Comparison of ENCODE assay signal across 1 cellular context in genomic region chr3:48465531-48466378, GRCh38.
TF ChIP-seq lines count a peak whose summit lies in the region.

No MANE protein-coding gene starts in this region.

TF ChIP-seq in HepG2, 621 proteins besides CTCF, POLR2A, EP300 and RAD21 (continued from another document and continues in another):
- TF ChIP-seq ZBTB33 (CRISPR knock-in tag; IDR thresholded peaks at IDR 0.05) (peak; percentile 89), ZNF784 (CRISPR knock-in tag; IDR thresholded peaks at IDR 0.05; ENCODE audit: borderline replicate concordance) (peak; percentile 71; the same call in 1 of the 2 replicates), ZUFSP (CRISPR knock-in tag; IDR thresholded peaks at IDR 0.05; ENCODE audit: borderline replicate concordance) (no peak), PRPF4 (IDR thresholded peaks at IDR 0.05; ENCODE audit: low read depth, low read length, poor library complexity, severe bottlenecking) (no peak), PTBP1 (IDR thresholded peaks at IDR 0.05; ENCODE audit: low read depth, low read length, poor library complexity, severe bottlenecking) (no peak), ZSCAN9 (CRISPR knock-in tag; IDR thresholded peaks at IDR 0.05; ENCODE audit: borderline replicate concordance) (no peak), ZNF326 (CRISPR knock-in tag; IDR thresholded peaks at IDR 0.05; ENCODE audit: borderline replicate concordance) (no peak), FOXK2 (IDR thresholded peaks at IDR 0.05) (peak; percentile 43; the same call in 1 of the 2 replicates), ISL2 (CRISPR knock-in tag; IDR thresholded peaks at IDR 0.05) (no peak; the same call in 1 of the 2 replicates), ZNF720 (CRISPR knock-in tag; IDR thresholded peaks at IDR 0.05) (no peak), ZNF564 (CRISPR knock-in tag; IDR thresholded peaks at IDR 0.05) (no peak), SOX6 (IDR thresholded peaks at IDR 0.05) (no peak), SOX6 (CRISPR knock-in tag; IDR thresholded peaks at IDR 0.05) (peak; percentile 66), SUZ12 (IDR thresholded peaks at IDR 0.05; ENCODE audit: low read depth, low read length) (no peak), MTA3 (CRISPR knock-in tag; IDR thresholded peaks at IDR 0.05) (no peak), ZFY (CRISPR knock-in tag; IDR thresholded peaks at IDR 0.05) (peak; percentile 57; the same call in 1 of the 2 replicates), NR1H2 (CRISPR knock-in tag; IDR thresholded peaks at IDR 0.05; ENCODE audit: borderline replicate concordance, low read depth) (no peak), CSRNP2 (CRISPR knock-in tag; conservative IDR thresholded peaks at IDR 0.05; ENCODE audit: low read depth) (no peak), MAFG (CRISPR knock-in tag; IDR thresholded peaks at IDR 0.05) (peak; percentile 71; the same call in 1 of the 2 replicates), ZSCAN20 (CRISPR knock-in tag; IDR thresholded peaks at IDR 0.05; ENCODE audit: borderline replicate concordance) (no peak), HNRNPLL (IDR thresholded peaks at IDR 0.05; ENCODE audit: low read depth, low read length, poor library complexity, severe bottlenecking) (no peak), ZNF615 (CRISPR knock-in tag; IDR thresholded peaks at IDR 0.05; ENCODE audit: borderline replicate concordance) (no peak), ZFYVE20 (CRISPR knock-in tag; IDR thresholded peaks at IDR 0.05; ENCODE audit: borderline replicate concordance, low read depth) (no peak), ZNF253 (CRISPR knock-in tag; IDR thresholded peaks at IDR 0.05; ENCODE audit: borderline replicate concordance) (no peak), KAT8 (CRISPR knock-in tag; IDR thresholded peaks at IDR 0.05) (peak; percentile 43; the same call in 1 of the 2 replicates), ZNF101 (CRISPR knock-in tag; IDR thresholded peaks at IDR 0.05; ENCODE audit: borderline replicate concordance, low read depth) (no peak), SRY (CRISPR knock-in tag; IDR thresholded peaks at IDR 0.05) (no peak), ADNP (CRISPR knock-in tag; IDR thresholded peaks at IDR 0.05) (no peak), ZHX1 (CRISPR knock-in tag; IDR thresholded peaks at IDR 0.05; ENCODE audit: low read depth) (no peak), RBM39 (IDR thresholded peaks at IDR 0.05; ENCODE audit: low read depth, low read length, poor library complexity, severe bottlenecking) (no peak), REPIN1 (CRISPR knock-in tag; IDR thresholded peaks at IDR 0.05; ENCODE audit: borderline replicate concordance, low read depth) (peak; percentile 75; the same call in 1 of the 2 replicates), PCBP2 (optimal IDR thresholded peaks at IDR 0.05; ENCODE audit: low read depth, low read length, poor library complexity, severe bottlenecking) (no peak)
- TF ChIP-seq, protein P1, sequence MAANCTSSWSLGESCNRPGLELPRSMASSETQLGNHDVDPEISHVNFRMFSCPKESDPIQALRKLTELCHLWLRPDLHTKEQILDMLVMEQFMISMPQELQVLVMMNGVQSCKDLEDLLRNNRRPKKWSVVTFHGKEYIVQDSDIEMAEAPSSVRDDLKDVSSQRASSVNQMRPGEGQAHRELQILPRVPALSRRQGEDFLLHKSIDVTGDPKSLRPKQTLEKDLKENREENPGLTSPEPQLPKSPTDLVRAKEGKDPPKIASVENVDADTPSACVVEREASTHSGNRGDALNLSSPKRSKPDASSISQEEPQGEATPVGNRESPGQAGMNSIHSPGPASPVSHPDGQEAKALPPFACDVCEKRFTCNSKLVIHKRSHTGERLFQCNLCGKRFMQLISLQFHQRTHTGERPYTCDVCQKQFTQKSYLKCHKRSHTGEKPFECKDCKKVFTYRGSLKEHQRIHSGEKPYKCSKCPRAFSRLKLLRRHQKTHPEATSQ (CRISPR knock-in tag; IDR thresholded peaks at IDR 0.05; ENCODE audit: borderline replicate concordance), result no peak
- TF ChIP-seq, protein P2, sequence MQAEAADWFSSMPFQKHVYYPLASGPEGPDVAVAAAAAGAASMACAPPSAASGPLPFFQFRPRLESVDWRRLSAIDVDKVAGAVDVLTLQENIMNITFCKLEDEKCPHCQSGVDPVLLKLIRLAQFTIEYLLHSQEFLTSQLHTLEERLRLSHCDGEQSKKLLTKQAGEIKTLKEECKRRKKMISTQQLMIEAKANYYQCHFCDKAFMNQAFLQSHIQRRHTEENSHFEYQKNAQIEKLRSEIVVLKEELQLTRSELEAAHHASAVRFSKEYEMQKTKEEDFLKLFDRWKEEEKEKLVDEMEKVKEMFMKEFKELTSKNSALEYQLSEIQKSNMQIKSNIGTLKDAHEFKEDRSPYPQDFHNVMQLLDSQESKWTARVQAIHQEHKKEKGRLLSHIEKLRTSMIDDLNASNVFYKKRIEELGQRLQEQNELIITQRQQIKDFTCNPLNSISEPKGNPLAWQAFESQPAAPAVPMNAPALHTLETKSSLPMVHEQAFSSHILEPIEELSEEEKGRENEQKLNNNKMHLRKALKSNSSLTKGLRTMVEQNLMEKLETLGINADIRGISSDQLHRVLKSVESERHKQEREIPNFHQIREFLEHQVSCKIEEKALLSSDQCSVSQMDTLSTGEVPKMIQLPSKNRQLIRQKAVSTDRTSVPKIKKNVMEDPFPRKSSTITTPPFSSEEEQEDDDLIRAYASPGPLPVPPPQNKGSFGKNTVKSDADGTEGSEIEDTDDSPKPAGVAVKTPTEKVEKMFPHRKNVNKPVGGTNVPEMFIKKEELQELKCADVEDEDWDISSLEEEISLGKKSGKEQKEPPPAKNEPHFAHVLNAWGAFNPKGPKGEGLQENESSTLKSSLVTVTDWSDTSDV (CRISPR knock-in tag; IDR thresholded peaks at IDR 0.05), result no peak
- TF ChIP-seq, protein P3, sequence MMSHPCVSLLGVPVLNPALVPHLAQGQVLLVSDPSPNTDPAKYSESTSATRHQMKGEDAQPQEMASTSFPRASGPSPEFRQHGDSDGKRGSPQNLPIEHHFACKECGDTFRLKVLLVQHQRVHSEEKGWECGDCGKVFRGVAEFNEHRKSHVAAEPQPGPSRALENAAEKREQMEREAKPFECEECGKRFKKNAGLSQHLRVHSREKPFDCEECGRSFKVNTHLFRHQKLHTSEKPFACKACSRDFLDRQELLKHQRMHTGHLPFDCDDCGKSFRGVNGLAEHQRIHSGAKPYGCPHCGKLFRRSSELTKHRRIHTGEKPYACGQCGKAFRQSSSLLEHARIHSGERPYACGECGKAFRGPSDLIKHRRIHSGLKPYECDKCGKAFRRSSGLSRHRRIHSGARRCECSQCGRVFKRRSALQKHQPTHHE (CRISPR knock-in tag; IDR thresholded peaks at IDR 0.05; ENCODE audit: borderline replicate concordance), result no peak
- TF ChIP-seq, protein P4, sequence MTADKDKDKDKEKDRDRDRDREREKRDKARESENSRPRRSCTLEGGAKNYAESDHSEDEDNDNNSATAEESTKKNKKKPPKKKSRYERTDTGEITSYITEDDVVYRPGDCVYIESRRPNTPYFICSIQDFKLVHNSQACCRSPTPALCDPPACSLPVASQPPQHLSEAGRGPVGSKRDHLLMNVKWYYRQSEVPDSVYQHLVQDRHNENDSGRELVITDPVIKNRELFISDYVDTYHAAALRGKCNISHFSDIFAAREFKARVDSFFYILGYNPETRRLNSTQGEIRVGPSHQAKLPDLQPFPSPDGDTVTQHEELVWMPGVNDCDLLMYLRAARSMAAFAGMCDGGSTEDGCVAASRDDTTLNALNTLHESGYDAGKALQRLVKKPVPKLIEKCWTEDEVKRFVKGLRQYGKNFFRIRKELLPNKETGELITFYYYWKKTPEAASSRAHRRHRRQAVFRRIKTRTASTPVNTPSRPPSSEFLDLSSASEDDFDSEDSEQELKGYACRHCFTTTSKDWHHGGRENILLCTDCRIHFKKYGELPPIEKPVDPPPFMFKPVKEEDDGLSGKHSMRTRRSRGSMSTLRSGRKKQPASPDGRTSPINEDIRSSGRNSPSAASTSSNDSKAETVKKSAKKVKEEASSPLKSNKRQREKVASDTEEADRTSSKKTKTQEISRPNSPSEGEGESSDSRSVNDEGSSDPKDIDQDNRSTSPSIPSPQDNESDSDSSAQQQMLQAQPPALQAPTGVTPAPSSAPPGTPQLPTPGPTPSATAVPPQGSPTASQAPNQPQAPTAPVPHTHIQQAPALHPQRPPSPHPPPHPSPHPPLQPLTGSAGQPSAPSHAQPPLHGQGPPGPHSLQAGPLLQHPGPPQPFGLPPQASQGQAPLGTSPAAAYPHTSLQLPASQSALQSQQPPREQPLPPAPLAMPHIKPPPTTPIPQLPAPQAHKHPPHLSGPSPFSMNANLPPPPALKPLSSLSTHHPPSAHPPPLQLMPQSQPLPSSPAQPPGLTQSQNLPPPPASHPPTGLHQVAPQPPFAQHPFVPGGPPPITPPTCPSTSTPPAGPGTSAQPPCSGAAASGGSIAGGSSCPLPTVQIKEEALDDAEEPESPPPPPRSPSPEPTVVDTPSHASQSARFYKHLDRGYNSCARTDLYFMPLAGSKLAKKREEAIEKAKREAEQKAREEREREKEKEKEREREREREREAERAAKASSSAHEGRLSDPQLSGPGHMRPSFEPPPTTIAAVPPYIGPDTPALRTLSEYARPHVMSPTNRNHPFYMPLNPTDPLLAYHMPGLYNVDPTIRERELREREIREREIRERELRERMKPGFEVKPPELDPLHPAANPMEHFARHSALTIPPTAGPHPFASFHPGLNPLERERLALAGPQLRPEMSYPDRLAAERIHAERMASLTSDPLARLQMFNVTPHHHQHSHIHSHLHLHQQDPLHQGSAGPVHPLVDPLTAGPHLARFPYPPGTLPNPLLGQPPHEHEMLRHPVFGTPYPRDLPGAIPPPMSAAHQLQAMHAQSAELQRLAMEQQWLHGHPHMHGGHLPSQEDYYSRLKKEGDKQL (CRISPR knock-in tag; IDR thresholded peaks at IDR 0.05; ENCODE audit: low read depth), result no peak
- TF ChIP-seq, protein P5, sequence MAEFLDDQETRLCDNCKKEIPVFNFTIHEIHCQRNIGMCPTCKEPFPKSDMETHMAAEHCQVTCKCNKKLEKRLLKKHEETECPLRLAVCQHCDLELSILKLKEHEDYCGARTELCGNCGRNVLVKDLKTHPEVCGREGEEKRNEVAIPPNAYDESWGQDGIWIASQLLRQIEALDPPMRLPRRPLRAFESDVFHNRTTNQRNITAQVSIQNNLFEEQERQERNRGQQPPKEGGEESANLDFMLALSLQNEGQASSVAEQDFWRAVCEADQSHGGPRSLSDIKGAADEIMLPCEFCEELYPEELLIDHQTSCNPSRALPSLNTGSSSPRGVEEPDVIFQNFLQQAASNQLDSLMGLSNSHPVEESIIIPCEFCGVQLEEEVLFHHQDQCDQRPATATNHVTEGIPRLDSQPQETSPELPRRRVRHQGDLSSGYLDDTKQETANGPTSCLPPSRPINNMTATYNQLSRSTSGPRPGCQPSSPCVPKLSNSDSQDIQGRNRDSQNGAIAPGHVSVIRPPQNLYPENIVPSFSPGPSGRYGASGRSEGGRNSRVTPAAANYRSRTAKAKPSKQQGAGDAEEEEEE (CRISPR knock-in tag; IDR thresholded peaks at IDR 0.05; ENCODE audit: borderline replicate concordance), result no peak
